Comparison of ENCODE assay signal across 8 cellular contexts in genomic region chr2:159614534-159615186, GRCh38. TPM values are rescaled to one million over a fixed set of nuclear protein-coding genes. Genes with fewer than 3 reads are reported as not detected.
DNase-seq lines count a peak whose midpoint lies in the region; FAIRE-seq and TF ChIP-seq lines count a peak whose summit lies in the region.

No MANE protein-coding gene starts in this region.

- peak overlapping the region; percentile 89 to 90 for H3K4me3 ChIP-seq in kidney (ENCODE audit: low read length in 2 of 2)

- H3K9me3 ChIP-seq in kidney (ENCODE audit: control insufficient read depth in 1 of 2, low read length in 2 of 2), result no peaks in the 10 kb centered on the region

- FAIRE-seq in kidney (lab: Jason Lieb, UNC), result no peak

- peak overlapping the region; percentile 88 to 98 for H3K9ac ChIP-seq in kidney (ENCODE audit: low read length in 2 of 2)

- H3K27ac ChIP-seq in angular gyrus (ENCODE audit: low read depth, low read length) (peak overlapping the region; percentile 96), kidney (ENCODE audit: low read depth in 2 of 2, low read length in 2 of 2) (peak overlapping the region; percentile 98 to 99), substantia nigra (ENCODE audit: low read depth, low read length, poor library complexity, severe bottlenecking) (peak overlapping the region; percentile 97)

- DNase-seq in Calu3, result no peak
- peak; percentile 50 for DNase-seq in KG1 (lab: John Stamatoyannopoulos, UW)
- DNase-seq in kidney, result no peak
- DNase-seq in substantia nigra (lab: John Stamatoyannopoulos, UW), result peak in 1 of 49 donors; percentile 67
- no peak for DNase-seq in OCI-M2 (lab: John Stamatoyannopoulos, UW; ENCODE audit: unreplicated experiment)
- DNase-seq in globus pallidus (ENCODE audit: low spot score), result no peak
- DNase-seq in activated naive CD4-positive, alpha-beta T cell treated with anti-CD3 and anti-CD28 coated beads, Interleukin-2, amount 50 U/mL, for 16 hours, result no peak

- H3K36me3 Mint-ChIP-seq in Calu3 (ENCODE audit: insufficient read depth, unreplicated experiment), result peaks cover 30% of the 10 kb centered on the region

- H3K9me3 Mint-ChIP-seq in Calu3 (ENCODE audit: low read depth, unreplicated experiment), result no peaks in the 10 kb centered on the region

- CTCF ChIA-PET in Calu3 (lab: Charles Lee), result interaction anchor here (0.5 to 1.2 kb wide), 9 partner anchors 12 to 1037 kb away, joined by 3 to 5 read pairs (median 3); no protein-coding TSS in a partner anchor

- BruUV-seq in Calu3 (replicated peaks; lab: Mats Ljungman, UMichigan), result TSS peak; percentile 28

- H3K4me1 Mint-ChIP-seq in Calu3 (ENCODE audit: low read depth, unreplicated experiment), result peaks cover 29% of the 10 kb centered on the region

- intact Hi-C loops in Calu3 (cut with micrococcal nuclease; ENCODE audit: unreplicated experiment) (loop anchor here (5.0 kb wide), 2 partner anchors 63 to 98 kb away; partner anchors contain the start of gene MARCHF7), kidney (cut with DNase I) (no loop called here)

- TF ChIP-seq CTCF in Calu3 (IDR thresholded peaks at IDR 0.05; ENCODE audit: unreplicated experiment) (no peak), kidney (IDR thresholded peaks at IDR 0.05; ENCODE audit: borderline replicate concordance, extremely low read depth, insufficient read depth) (no peak)

- peaks cover 5 to 9% of the 10 kb centered on the region in 2 donors for H3K4me1 ChIP-seq in kidney (ENCODE audit: control insufficient read depth in 1 of 2, insufficient read depth in 1 of 2, low read depth in 1 of 2, low read length in 2 of 2)

- H3K36me3 ChIP-seq in kidney (ENCODE audit: control insufficient read depth in 1 of 2, insufficient read depth in 2 of 2, low read length in 2 of 2), result no peaks in the 10 kb centered on the region

- peak overlapping the region; percentile 100 for H3K27ac Mint-ChIP-seq in Calu3 (ENCODE audit: unreplicated experiment)

- peak overlapping the region; percentile 89 for H3K4me3 Mint-ChIP-seq in Calu3 (ENCODE audit: low read depth, unreplicated experiment)

- H3K27me3 Mint-ChIP-seq in Calu3 (ENCODE audit: unreplicated experiment), result no peaks in the 10 kb centered on the region

RNA-seq across cellular contexts. Expression of gene BAZ2B, which starts 1.7 kb away (rescaled TPM):
- total RNA-seq in Calu3 (2022) (43.3 and 46.4 TPM in 2 replicates), kidney (87.3 TPM)
- polyA plus RNA-seq in kidney (ENCODE audit: insufficient read depth, low read depth, low replicate concordance), result 5.1 TPM
